Comparison of ENCODE assay signal across 1 cellular context in the genomic region with DNA sequence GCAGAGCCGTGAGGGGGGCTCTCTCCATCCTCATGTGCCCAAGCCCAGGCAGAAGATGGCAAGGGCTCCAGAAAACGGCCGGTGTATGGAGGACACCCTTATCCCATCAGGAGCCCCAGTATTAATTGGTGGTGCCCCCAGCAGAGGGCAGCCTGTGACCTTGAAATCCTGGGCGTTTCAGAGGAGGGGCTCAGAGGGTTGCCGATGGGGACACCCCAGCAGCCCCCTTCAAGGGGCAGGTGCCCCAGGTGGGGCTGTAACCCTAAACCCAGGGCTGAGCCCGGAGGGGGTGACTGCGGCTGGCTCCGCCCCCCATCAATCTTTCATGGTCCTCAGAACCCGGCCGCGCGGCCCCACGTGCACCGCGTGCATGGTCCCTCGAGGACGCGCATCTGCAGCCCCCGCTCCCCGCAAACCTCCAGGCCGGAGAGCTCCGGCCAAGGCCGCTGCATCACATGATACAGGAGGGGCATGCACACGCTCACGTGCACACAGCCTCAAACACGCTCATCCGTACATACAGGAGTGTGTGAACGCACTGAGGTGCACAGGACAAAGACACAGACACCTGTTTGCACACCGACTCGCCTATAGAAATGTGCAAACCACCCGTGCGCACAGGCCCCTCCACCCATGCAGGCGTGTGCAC.
TF ChIP-seq lines count a peak whose summit lies in the region.

No MANE protein-coding gene starts in this region.

TF ChIP-seq in HepG2, 621 proteins besides CTCF, POLR2A, EP300 and RAD21 (continues in another document):
- no peak for TF ChIP-seq KDM6A (CRISPR knock-in tag; IDR thresholded peaks at IDR 0.05; ENCODE audit: low read depth)
- TF ChIP-seq, protein P1, sequence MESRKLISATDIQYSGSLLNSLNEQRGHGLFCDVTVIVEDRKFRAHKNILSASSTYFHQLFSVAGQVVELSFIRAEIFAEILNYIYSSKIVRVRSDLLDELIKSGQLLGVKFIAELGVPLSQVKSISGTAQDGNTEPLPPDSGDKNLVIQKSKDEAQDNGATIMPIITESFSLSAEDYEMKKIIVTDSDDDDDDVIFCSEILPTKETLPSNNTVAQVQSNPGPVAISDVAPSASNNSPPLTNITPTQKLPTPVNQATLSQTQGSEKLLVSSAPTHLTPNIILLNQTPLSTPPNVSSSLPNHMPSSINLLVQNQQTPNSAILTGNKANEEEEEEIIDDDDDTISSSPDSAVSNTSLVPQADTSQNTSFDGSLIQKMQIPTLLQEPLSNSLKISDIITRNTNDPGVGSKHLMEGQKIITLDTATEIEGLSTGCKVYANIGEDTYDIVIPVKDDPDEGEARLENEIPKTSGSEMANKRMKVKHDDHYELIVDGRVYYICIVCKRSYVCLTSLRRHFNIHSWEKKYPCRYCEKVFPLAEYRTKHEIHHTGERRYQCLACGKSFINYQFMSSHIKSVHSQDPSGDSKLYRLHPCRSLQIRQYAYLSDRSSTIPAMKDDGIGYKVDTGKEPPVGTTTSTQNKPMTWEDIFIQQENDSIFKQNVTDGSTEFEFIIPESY (CRISPR knock-in tag; IDR thresholded peaks at IDR 0.05), result peak; percentile 86
- TF ChIP-seq, protein P2, sequence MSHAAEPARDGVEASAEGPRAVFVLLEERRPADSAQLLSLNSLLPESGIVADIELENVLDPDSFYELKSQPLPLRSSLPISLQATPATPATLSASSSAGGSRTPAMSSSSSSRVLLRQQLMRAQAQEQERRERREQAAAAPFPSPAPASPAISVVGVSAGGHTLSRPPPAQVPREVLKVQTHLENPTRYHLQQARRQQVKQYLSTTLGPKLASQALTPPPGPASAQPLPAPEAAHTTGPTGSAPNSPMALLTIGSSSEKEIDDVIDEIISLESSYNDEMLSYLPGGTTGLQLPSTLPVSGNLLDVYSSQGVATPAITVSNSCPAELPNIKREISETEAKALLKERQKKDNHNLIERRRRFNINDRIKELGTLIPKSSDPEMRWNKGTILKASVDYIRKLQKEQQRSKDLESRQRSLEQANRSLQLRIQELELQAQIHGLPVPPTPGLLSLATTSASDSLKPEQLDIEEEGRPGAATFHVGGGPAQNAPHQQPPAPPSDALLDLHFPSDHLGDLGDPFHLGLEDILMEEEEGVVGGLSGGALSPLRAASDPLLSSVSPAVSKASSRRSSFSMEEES (CRISPR knock-in tag; IDR thresholded peaks at IDR 0.05), result peak; percentile 49; the same call in 1 of the 2 replicates
- TF ChIP-seq, protein P3, sequence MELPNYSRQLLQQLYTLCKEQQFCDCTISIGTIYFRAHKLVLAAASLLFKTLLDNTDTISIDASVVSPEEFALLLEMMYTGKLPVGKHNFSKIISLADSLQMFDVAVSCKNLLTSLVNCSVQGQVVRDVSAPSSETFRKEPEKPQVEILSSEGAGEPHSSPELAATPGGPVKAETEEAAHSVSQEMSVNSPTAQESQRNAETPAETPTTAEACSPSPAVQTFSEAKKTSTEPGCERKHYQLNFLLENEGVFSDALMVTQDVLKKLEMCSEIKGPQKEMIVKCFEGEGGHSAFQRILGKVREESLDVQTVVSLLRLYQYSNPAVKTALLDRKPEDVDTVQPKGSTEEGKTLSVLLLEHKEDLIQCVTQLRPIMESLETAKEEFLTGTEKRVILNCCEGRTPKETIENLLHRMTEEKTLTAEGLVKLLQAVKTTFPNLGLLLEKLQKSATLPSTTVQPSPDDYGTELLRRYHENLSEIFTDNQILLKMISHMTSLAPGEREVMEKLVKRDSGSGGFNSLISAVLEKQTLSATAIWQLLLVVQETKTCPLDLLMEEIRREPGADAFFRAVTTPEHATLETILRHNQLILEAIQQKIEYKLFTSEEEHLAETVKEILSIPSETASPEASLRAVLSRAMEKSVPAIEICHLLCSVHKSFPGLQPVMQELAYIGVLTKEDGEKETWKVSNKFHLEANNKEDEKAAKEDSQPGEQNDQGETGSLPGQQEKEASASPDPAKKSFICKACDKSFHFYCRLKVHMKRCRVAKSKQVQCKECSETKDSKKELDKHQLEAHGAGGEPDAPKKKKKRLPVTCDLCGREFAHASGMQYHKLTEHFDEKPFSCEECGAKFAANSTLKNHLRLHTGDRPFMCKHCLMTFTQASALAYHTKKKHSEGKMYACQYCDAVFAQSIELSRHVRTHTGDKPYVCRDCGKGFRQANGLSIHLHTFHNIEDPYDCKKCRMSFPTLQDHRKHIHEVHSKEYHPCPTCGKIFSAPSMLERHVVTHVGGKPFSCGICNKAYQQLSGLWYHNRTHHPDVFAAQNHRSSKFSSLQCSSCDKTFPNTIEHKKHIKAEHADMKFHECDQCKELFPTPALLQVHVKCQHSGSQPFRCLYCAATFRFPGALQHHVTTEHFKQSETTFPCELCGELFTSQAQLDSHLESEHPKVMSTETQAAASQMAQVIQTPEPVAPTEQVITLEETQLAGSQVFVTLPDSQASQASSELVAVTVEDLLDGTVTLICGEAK (IDR thresholded peaks at IDR 0.05), result no peak
- TF ChIP-seq, protein P3 (CRISPR knock-in tag; IDR thresholded peaks at IDR 0.05), result 0 out of 2 replicates have a peak, but pooled peaks have one; percentile 7
- no peak for TF ChIP-seq PHF5A (CRISPR knock-in tag; IDR thresholded peaks at IDR 0.05; ENCODE audit: low read depth, unreplicated experiment)
- no peak for TF ChIP-seq ZNF747 (CRISPR knock-in tag; IDR thresholded peaks at IDR 0.05; ENCODE audit: borderline replicate concordance)
- no peak for TF ChIP-seq TOPORS (CRISPR knock-in tag; IDR thresholded peaks at IDR 0.05)
- TF ChIP-seq, protein P4, sequence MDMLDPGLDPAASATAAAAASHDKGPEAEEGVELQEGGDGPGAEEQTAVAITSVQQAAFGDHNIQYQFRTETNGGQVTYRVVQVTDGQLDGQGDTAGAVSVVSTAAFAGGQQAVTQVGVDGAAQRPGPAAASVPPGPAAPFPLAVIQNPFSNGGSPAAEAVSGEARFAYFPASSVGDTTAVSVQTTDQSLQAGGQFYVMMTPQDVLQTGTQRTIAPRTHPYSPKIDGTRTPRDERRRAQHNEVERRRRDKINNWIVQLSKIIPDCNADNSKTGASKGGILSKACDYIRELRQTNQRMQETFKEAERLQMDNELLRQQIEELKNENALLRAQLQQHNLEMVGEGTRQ (IDR thresholded peaks at IDR 0.05; ENCODE audit: low read depth, low read length), result peak; percentile 61; the same call in 1 of the 2 replicates
- TF ChIP-seq, protein P4 (CRISPR knock-in tag; IDR thresholded peaks at IDR 0.05; ENCODE audit: borderline replicate concordance), result no peak
- TF ChIP-seq HNRNPK (IDR thresholded peaks at IDR 0.05; ENCODE audit: low read depth, low read length, poor library complexity, severe bottlenecking), result no peak
- TF ChIP-seq HHEX (CRISPR knock-in tag; IDR thresholded peaks at IDR 0.05), result no peak
- peak; percentile 67; the same call in 1 of the 2 replicates for TF ChIP-seq ZBTB38 (CRISPR knock-in tag; IDR thresholded peaks at IDR 0.05)
- TF ChIP-seq ZNF430 (CRISPR knock-in tag; IDR thresholded peaks at IDR 0.05), result no peak; the same call in 1 of the 2 replicates
- TF ChIP-seq IKZF4 (CRISPR knock-in tag; IDR thresholded peaks at IDR 0.05; ENCODE audit: borderline replicate concordance, low read depth, not compliant biosample characterization), result no peak
- TF ChIP-seq ERF (CRISPR knock-in tag; IDR thresholded peaks at IDR 0.05), result no peak
- no peak for TF ChIP-seq KAT8 (CRISPR knock-in tag; IDR thresholded peaks at IDR 0.05)
- TF ChIP-seq, protein P5, sequence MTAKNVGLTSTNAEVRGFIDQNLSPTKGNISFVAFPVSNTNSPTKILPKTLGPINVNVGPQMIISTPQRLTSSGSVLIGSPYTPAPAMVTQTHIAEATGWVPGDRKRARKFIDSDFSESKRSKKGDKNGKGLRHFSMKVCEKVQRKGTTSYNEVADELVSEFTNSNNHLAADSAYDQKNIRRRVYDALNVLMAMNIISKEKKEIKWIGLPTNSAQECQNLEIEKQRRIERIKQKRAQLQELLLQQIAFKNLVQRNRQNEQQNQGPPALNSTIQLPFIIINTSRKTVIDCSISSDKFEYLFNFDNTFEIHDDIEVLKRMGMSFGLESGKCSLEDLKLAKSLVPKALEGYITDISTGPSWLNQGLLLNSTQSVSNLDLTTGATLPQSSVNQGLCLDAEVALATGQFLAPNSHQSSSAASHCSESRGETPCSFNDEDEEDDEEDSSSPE (CRISPR knock-in tag; IDR thresholded peaks at IDR 0.05), result 0 out of 2 replicates have a peak, but pooled peaks have one; percentile 19
- TF ChIP-seq SETDB1 (CRISPR knock-in tag; IDR thresholded peaks at IDR 0.05; ENCODE audit: borderline replicate concordance), result no peak
- no peak for TF ChIP-seq PCBP1 (IDR thresholded peaks at IDR 0.05; ENCODE audit: borderline replicate concordance, low read depth, low read length)
- no peak for TF ChIP-seq ZNF282 (IDR thresholded peaks at IDR 0.05; ENCODE audit: partially characterized antibody)
- no peak; the same call in 1 of the 2 replicates for TF ChIP-seq ZNF274 (CRISPR knock-in tag; IDR thresholded peaks at IDR 0.05)
- no peak for TF ChIP-seq PAXIP1 (CRISPR knock-in tag; conservative IDR thresholded peaks at IDR 0.05)
- no peak for TF ChIP-seq GATAD2A (CRISPR knock-in tag; IDR thresholded peaks at IDR 0.05)
- TF ChIP-seq ZNF513 (CRISPR knock-in tag; conservative IDR thresholded peaks at IDR 0.05), result no peak
